ENCODE assay signal across 17 cellular contexts in the genomic region with DNA sequence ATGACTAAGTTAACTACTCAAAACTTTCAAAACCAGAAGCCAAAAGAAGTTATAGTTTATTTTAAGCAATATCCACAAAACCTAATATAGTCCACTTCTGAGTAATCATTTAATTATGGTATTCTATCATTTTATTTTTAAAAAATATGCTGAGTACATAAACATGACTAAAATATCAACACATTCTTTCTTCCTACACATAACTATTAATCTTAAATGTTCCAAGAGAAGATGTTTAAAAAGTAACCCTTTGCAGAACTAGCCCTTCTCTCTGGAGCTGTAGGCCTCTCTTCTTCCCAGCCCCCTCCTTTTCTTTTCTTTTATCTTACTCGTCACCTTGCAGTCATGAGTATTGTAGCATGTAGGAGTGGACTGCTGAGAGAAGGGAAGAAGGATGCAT.
"Had no signal": no experiment of that assay in that cellular context is flagged by ENCODE, and none has a peak within 500 bp of the region (broad histone marks: within the 10 kb centered on the region; RNA-seq: fewer than 3 reads in every experiment).

No MANE protein-coding gene starts in this region.

- ATAC-seq: activated CD8-positive, alpha-beta memory T cell treated with anti-CD3 and anti-CD28 coated beads, Interleukin-2, amount 10 ng/mL, durations not matched to agents 7 days and 5 days; esophagus mucosa; left ventricle myocardium superior; stimulated activated naive B cell treated with anti-CD40 and anti-IgM and Interleukin-4, amounts not matched to agents 10 μg/mL and 1 μg/mL and 100 μg/mL, for 72 hours; upper lobe of right lung had no signal

- H3K9ac ChIP-seq: neural progenitor cell had no signal

- H2AFZ ChIP-seq: neural progenitor cell had no signal

- DNase-seq: activated CD4-positive, alpha-beta T cell treated with anti-CD3 and anti-CD28 coated beads for 1 hour; activated CD4-positive, alpha-beta T cell treated with anti-CD3 and anti-CD28 coated beads, Interleukin-2, amount 50 U/mL, for 48 hours; activated CD8-positive, alpha-beta memory T cell treated with anti-CD3 and anti-CD28 coated beads, Interleukin-2, amount 10 ng/mL, durations not matched to agents 7 days and 5 days; activated effector memory CD4-positive, alpha-beta T cell treated with anti-CD3 and anti-CD28 coated beads, Interleukin-2, amount 50 U/mL, for 16 hours; activated T-cell treated with anti-CD3 and anti-CD28 coated beads, Interleukin-2, amount 50 U/mL, for 24 hours; dorsolateral prefrontal cortex; left ventricle myocardium superior; mesenchymal stem cell; posterior cingulate gyrus; spleen; stimulated activated CD4-positive, alpha-beta T cell treated with anti-CD3 and anti-CD28 coated beads, Interleukin-1b, Interleukin-23, amount 100 ng/mL, for 48 hours; stimulated activated naive B cell treated with anti-CD40 and anti-IgM and Interleukin-4, amounts not matched to agents 10 μg/mL and 1 μg/mL and 100 μg/mL, for 72 hours; substantia nigra; upper lobe of right lung had no signal

- H3K27me3 ChIP-seq: dorsolateral prefrontal cortex, neural progenitor cell, right atrium auricular region, spleen, upper lobe of right lung had no signal

- H3K4me1 ChIP-seq: right atrium auricular region, spleen, upper lobe of right lung had no signal

- H3K27ac ChIP-seq: dorsolateral prefrontal cortex, neural progenitor cell, right atrium auricular region, spleen, upper lobe of right lung had no signal

- H3K36me3 ChIP-seq: neural progenitor cell, right atrium auricular region, spleen, upper lobe of right lung had no signal

- H3K4me3 ChIP-seq: dorsolateral prefrontal cortex, neural progenitor cell, right atrium auricular region, spleen, upper lobe of right lung had no signal

- H3K9me3 ChIP-seq: right atrium auricular region, spleen, upper lobe of right lung had no signal

- H3K4me2 ChIP-seq: neural progenitor cell had no signal
